ENCODE assay signal across 1 cellular context in the genomic region with DNA sequence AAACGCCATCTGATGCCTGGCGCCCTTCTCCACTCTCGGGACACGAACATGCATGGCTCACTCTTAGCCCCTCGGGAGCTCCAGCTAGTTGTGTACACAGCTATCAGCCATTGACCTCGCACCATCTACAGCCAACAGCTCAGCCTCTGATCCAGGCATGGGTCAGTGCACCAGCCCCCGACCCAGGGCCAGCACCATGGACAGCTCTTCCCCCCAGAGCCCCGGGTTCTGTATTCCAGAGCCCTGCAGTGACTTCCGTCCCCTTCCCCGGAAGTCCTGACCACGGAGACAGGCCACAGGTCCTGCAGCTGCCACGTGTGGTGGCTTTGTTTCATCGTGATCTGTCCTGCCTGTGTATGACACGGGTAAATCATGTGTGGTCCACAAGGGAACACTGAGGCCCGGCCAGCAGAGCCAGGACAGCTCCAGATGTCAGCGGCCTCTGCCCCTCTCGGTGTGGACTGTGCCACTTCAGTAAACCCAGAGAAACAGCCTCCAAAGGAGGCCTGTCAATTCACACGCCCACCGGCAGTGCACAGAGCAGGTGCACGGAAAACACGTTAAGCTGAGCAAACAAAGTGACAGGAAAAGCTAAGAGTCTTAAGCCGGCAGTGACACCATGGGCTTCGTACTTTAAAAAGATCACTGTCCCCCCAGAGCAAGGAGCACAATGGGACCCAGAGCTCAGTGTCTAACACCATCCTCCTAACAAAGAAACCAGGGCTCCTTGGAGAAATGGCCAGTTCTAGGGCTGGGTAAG.
TF ChIP-seq lines count a peak whose summit lies in the region.

No MANE protein-coding gene starts in this region.

TF ChIP-seq in HepG2, 621 proteins besides CTCF, POLR2A, EP300 and RAD21 (continued from another document and continues in another):
- TF ChIP-seq DMTF1 (CRISPR knock-in tag; IDR thresholded peaks at IDR 0.05) (no peak), ZMAT3 (CRISPR knock-in tag; conservative IDR thresholded peaks at IDR 0.05) (0 out of 2 replicates have a peak, but pooled peaks have one; percentile 51), ZFP82 (CRISPR knock-in tag; IDR thresholded peaks at IDR 0.05; ENCODE audit: borderline replicate concordance) (no peak), ZNF232 (CRISPR knock-in tag; IDR thresholded peaks at IDR 0.05; ENCODE audit: borderline replicate concordance) (peak; percentile 89; the same call in 1 of the 2 replicates), FOXP1 (IDR thresholded peaks at IDR 0.05) (no peak), FOXP1 (CRISPR knock-in tag; IDR thresholded peaks at IDR 0.05) (no peak), POGZ (CRISPR knock-in tag; IDR thresholded peaks at IDR 0.05) (no peak), ZNF275 (CRISPR knock-in tag; IDR thresholded peaks at IDR 0.05; ENCODE audit: borderline replicate concordance) (no peak), ZNF256 (CRISPR knock-in tag; conservative IDR thresholded peaks at IDR 0.05) (no peak), ZKSCAN1 (IDR thresholded peaks at IDR 0.05; ENCODE audit: low read length) (no peak), EHMT2 (IDR thresholded peaks at IDR 0.05; ENCODE audit: borderline replicate concordance, low read depth, low read length) (peak; percentile 65; the same call in 1 of the 2 replicates), ARID2 (CRISPR knock-in tag; IDR thresholded peaks at IDR 0.05; ENCODE audit: borderline replicate concordance) (no peak), ZNF850 (CRISPR knock-in tag; conservative IDR thresholded peaks at IDR 0.05) (no peak), NFYB (CRISPR knock-in tag; IDR thresholded peaks at IDR 0.05) (no peak), ZSCAN9 (CRISPR knock-in tag; IDR thresholded peaks at IDR 0.05; ENCODE audit: borderline replicate concordance) (peak; percentile 45; the same call in 1 of the 2 replicates), ZHX1 (CRISPR knock-in tag; IDR thresholded peaks at IDR 0.05; ENCODE audit: low read depth) (no peak), RARG (CRISPR knock-in tag; IDR thresholded peaks at IDR 0.05; ENCODE audit: low read depth) (no peak), BORCS8-MEF2B (CRISPR knock-in tag; IDR thresholded peaks at IDR 0.05) (peak; percentile 75; the same call in 1 of the 2 replicates), PHF8 (CRISPR knock-in tag; IDR thresholded peaks at IDR 0.05) (no peak), ATAD3A (CRISPR knock-in tag; IDR thresholded peaks at IDR 0.05) (no peak), HNF4G (IDR thresholded peaks at IDR 0.05; ENCODE audit: borderline replicate concordance, low read depth, low read length) (no peak), HNF4G (CRISPR knock-in tag; IDR thresholded peaks at IDR 0.05; ENCODE audit: borderline replicate concordance, low read depth) (no peak), NCOA2 (CRISPR knock-in tag; IDR thresholded peaks at IDR 0.05) (0 out of 2 replicates have a peak, but pooled peaks have one; percentile 17), ATF5 (CRISPR knock-in tag; IDR thresholded peaks at IDR 0.05; ENCODE audit: low read depth) (no peak), ZNF33B (CRISPR knock-in tag; IDR thresholded peaks at IDR 0.05) (no peak), ZBTB20 (CRISPR knock-in tag; IDR thresholded peaks at IDR 0.05; ENCODE audit: borderline replicate concordance, low read depth) (peak; percentile 61; the same call in 1 of the 2 replicates)
- TF ChIP-seq, protein P1, sequence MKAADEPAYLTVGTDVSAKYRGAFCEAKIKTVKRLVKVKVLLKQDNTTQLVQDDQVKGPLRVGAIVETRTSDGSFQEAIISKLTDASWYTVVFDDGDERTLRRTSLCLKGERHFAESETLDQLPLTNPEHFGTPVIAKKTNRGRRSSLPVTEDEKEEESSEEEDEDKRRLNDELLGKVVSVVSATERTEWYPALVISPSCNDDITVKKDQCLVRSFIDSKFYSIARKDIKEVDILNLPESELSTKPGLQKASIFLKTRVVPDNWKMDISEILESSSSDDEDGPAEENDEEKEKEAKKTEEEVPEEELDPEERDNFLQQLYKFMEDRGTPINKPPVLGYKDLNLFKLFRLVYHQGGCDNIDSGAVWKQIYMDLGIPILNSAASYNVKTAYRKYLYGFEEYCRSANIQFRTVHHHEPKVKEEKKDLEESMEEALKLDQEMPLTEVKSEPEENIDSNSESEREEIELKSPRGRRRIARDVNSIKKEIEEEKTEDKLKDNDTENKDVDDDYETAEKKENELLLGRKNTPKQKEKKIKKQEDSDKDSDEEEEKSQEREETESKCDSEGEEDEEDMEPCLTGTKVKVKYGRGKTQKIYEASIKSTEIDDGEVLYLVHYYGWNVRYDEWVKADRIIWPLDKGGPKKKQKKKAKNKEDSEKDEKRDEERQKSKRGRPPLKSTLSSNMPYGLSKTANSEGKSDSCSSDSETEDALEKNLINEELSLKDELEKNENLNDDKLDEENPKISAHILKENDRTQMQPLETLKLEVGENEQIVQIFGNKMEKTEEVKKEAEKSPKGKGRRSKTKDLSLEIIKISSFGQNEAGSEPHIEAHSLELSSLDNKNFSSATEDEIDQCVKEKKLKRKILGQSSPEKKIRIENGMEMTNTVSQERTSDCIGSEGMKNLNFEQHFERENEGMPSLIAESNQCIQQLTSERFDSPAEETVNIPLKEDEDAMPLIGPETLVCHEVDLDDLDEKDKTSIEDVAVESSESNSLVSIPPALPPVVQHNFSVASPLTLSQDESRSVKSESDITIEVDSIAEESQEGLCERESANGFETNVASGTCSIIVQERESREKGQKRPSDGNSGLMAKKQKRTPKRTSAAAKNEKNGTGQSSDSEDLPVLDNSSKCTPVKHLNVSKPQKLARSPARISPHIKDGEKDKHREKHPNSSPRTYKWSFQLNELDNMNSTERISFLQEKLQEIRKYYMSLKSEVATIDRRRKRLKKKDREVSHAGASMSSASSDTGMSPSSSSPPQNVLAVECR (CRISPR knock-in tag; IDR thresholded peaks at IDR 0.05; ENCODE audit: borderline replicate concordance): no peak
- TF ChIP-seq, protein P2, sequence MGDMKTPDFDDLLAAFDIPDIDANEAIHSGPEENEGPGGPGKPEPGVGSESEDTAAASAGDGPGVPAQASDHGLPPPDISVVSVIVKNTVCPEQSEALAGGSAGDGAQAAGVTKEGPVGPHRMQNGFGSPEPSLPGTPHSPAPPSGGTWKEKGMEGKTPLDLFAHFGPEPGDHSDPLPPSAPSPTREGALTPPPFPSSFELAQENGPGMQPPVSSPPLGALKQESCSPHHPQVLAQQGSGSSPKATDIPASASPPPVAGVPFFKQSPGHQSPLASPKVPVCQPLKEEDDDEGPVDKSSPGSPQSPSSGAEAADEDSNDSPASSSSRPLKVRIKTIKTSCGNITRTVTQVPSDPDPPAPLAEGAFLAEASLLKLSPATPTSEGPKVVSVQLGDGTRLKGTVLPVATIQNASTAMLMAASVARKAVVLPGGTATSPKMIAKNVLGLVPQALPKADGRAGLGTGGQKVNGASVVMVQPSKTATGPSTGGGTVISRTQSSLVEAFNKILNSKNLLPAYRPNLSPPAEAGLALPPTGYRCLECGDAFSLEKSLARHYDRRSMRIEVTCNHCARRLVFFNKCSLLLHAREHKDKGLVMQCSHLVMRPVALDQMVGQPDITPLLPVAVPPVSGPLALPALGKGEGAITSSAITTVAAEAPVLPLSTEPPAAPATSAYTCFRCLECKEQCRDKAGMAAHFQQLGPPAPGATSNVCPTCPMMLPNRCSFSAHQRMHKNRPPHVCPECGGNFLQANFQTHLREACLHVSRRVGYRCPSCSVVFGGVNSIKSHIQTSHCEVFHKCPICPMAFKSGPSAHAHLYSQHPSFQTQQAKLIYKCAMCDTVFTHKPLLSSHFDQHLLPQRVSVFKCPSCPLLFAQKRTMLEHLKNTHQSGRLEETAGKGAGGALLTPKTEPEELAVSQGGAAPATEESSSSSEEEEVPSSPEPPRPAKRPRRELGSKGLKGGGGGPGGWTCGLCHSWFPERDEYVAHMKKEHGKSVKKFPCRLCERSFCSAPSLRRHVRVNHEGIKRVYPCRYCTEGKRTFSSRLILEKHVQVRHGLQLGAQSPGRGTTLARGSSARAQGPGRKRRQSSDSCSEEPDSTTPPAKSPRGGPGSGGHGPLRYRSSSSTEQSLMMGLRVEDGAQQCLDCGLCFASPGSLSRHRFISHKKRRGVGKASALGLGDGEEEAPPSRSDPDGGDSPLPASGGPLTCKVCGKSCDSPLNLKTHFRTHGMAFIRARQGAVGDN (CRISPR knock-in tag; IDR thresholded peaks at IDR 0.05): peak; percentile 17; the same call in 1 of the 2 replicates
- TF ChIP-seq, protein P3, sequence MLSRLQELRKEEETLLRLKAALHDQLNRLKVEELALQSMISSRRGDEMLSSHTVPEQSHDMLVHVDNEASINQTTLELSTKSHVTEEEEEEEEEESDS (CRISPR knock-in tag; IDR thresholded peaks at IDR 0.05; ENCODE audit: borderline replicate concordance): 0 out of 2 replicates have a peak, but pooled peaks have one; percentile 60
- TF ChIP-seq, protein P4, sequence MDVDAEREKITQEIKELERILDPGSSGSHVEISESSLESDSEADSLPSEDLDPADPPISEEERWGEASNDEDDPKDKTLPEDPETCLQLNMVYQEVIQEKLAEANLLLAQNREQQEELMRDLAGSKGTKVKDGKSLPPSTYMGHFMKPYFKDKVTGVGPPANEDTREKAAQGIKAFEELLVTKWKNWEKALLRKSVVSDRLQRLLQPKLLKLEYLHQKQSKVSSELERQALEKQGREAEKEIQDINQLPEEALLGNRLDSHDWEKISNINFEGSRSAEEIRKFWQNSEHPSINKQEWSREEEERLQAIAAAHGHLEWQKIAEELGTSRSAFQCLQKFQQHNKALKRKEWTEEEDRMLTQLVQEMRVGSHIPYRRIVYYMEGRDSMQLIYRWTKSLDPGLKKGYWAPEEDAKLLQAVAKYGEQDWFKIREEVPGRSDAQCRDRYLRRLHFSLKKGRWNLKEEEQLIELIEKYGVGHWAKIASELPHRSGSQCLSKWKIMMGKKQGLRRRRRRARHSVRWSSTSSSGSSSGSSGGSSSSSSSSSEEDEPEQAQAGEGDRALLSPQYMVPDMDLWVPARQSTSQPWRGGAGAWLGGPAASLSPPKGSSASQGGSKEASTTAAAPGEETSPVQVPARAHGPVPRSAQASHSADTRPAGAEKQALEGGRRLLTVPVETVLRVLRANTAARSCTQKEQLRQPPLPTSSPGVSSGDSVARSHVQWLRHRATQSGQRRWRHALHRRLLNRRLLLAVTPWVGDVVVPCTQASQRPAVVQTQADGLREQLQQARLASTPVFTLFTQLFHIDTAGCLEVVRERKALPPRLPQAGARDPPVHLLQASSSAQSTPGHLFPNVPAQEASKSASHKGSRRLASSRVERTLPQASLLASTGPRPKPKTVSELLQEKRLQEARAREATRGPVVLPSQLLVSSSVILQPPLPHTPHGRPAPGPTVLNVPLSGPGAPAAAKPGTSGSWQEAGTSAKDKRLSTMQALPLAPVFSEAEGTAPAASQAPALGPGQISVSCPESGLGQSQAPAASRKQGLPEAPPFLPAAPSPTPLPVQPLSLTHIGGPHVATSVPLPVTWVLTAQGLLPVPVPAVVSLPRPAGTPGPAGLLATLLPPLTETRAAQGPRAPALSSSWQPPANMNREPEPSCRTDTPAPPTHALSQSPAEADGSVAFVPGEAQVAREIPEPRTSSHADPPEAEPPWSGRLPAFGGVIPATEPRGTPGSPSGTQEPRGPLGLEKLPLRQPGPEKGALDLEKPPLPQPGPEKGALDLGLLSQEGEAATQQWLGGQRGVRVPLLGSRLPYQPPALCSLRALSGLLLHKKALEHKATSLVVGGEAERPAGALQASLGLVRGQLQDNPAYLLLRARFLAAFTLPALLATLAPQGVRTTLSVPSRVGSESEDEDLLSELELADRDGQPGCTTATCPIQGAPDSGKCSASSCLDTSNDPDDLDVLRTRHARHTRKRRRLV (CRISPR knock-in tag; IDR thresholded peaks at IDR 0.05): no peak
